Comparison of ENCODE assay signal across 9 cellular contexts in the genomic region with DNA sequence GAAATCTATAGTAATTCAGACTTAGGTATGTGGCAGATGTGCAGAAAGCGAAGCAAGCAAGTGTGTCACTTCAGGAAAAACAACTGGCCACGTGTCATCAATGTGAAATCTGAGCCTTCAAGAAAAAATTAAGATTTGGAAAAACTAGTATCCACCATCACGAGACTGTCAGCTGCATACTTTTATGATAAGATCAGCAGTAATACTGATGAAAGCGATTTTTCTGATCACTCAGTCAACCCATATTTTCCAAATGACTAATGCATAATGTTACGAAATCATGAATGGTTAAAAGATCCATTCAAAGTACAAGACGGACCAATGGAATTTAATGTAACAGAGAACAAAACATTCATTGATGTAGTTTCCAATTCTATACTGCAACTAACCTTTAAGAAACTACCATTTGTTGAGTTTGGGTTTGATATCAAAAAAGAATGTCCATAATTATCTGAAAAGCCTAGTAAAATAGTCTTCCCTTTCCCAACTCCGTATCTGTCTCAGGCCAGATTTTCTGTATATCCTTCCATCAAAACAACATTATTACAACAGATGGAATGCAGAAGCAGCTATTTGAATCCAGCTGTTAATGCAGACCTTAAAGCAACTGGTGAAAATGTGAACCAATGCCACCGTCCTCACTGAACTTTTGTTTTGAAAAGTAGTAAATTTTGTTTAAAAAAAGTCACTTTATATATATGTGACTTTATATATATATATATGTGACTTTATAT. TPM values are rescaled to one million over a fixed set of nuclear protein-coding genes. Genes with fewer than 3 reads are reported as not detected.
DNase-seq lines count a peak whose midpoint lies in the region; ATAC-seq and TF ChIP-seq lines count a peak whose summit lies in the region.
"Had no signal": no experiment of that assay in that cellular context is flagged by ENCODE, and none has a peak within 500 bp of the region (broad histone marks: within the 10 kb centered on the region; RNA-seq: fewer than 3 reads in every experiment).

No MANE protein-coding gene starts in this region.

- intact Hi-C loops in adrenal gland (cut with DNase I), result loop anchor here in 1 of 2 donors (5.0 kb wide), 1 partner anchor 319 kb away; no protein-coding TSS in a partner anchor

- peaks cover 27% of the 10 kb centered on the region for H3K4me1 Mint-ChIP-seq in HFFc6 (ENCODE audit: low read depth)

- no peak overlapping the region for H3K4me3 ChIP-seq in adrenal gland
- no peak overlapping the region for H3K4me3 ChIP-seq in gastroesophageal sphincter
- H3K4me3 ChIP-seq in subcutaneous abdominal adipose tissue (ENCODE audit: low read depth in 1 of 5, low read length in 5 of 5), result no peak overlapping the region
- H3K4me3 ChIP-seq: lung had no signal

- H3K36me3 ChIP-seq in adrenal gland (replicated peaks in 1 of 2) (peaks cover 0 to 71% of the 10 kb centered on the region in 2 donors), gastroesophageal sphincter (peaks cover 0 to 95% of the 10 kb centered on the region in 2 donors), subcutaneous abdominal adipose tissue (ENCODE audit: control insufficient read depth in 5 of 5, insufficient read depth in 5 of 5, low read length in 5 of 5) (peaks cover 21 to 65% (median 49%) of the 10 kb centered on the region in 5 donors)

- H3K27ac ChIP-seq in adrenal gland, result peak overlapping the region in 3 of 5 donors; percentile 26 to 74 (median 70)
- H3K27ac ChIP-seq in gastroesophageal sphincter, result peak overlapping the region in 3 of 4 donors; percentile 12 to 73 (median 48)
- H3K27ac ChIP-seq in subcutaneous abdominal adipose tissue (ENCODE audit: low read depth, low read length), result peak overlapping the region; percentile 58

- H3K27me3 Mint-ChIP-seq in HFFc6 (ENCODE audit: insufficient read depth), result no peaks in the 10 kb centered on the region

- H3K4me1 ChIP-seq in adrenal gland (replicated peaks in 1 of 2), result peaks cover 4 to 6% of the 10 kb centered on the region in 2 donors
- H3K4me1 ChIP-seq in gastroesophageal sphincter, result peaks cover 0 to 11% (median 0%) of the 10 kb centered on the region in 3 donors
- H3K4me1 ChIP-seq in subcutaneous abdominal adipose tissue (ENCODE audit: control insufficient read depth in 5 of 5, insufficient read depth in 5 of 5, low read length in 5 of 5), result peaks cover 0 to 12% (median 2%) of the 10 kb centered on the region in 5 donors

- peak overlapping the region; percentile 92 for H3K27ac Mint-ChIP-seq in HFFc6

- TF ChIP-seq POLR2A in adrenal gland (IDR thresholded peaks at IDR 0.05) (no peak), gastroesophageal sphincter (IDR thresholded peaks at IDR 0.05) (no peak)

- peaks cover 32% of the 10 kb centered on the region for H3K36me3 Mint-ChIP-seq in HFFc6 (ENCODE audit: low read depth)

- H3K27me3 ChIP-seq in adrenal gland, result no peaks in the 10 kb centered on the region
- no peaks in the 10 kb centered on the region for H3K27me3 ChIP-seq in gastroesophageal sphincter
- no peaks in the 10 kb centered on the region for H3K27me3 ChIP-seq in subcutaneous abdominal adipose tissue (ENCODE audit: control insufficient read depth in 5 of 5, insufficient read depth in 4 of 5, low read length in 5 of 5)

- H3K9me3 ChIP-seq in adrenal gland (replicated peaks in 1 of 3), result no peaks in the 10 kb centered on the region
- no peaks in the 10 kb centered on the region for H3K9me3 ChIP-seq in gastroesophageal sphincter
- H3K9me3 ChIP-seq in subcutaneous abdominal adipose tissue (ENCODE audit: control insufficient read depth in 5 of 5, low read length in 5 of 5), result no peaks in the 10 kb centered on the region

- TF ChIP-seq CTCF in HFFc6 (IDR thresholded peaks at IDR 0.05) (no peak), adrenal gland (IDR thresholded peaks at IDR 0.05) (no peak), gastroesophageal sphincter (IDR thresholded peaks at IDR 0.05) (no peak)

- peak; percentile 84 for ATAC-seq in gastroesophageal sphincter
- no peak for ATAC-seq in HG03097 (IDR thresholded peaks at IDR 0.05; ENCODE audit: low FRiP score, unreplicated experiment)
- no peak for ATAC-seq in HG03108 (IDR thresholded peaks at IDR 0.05; ENCODE audit: unreplicated experiment)

- H3K9me3 Mint-ChIP-seq in HFFc6, result no peaks in the 10 kb centered on the region

- H3K4me3 Mint-ChIP-seq in HFFc6, result peak overlapping the region; percentile 62

- DNase-seq in HFFc6 (peak; percentile 94), adrenal gland (peak in 5 of 7 donors; percentile 31 to 46 (median 39)), GOT3 (lab: John Stamatoyannopoulos, UW) (no peak)
- DNase-seq: NK-92 treated with Interleukin-12 subunit alpha and Interleukin-12 subunit beta, amount 100 ng/mL, for 24 hours had no signal

- no peak for TF ChIP-seq EP300 in gastroesophageal sphincter (IDR thresholded peaks at IDR 0.05)

- no peak overlapping the region for H3K9ac ChIP-seq in subcutaneous abdominal adipose tissue (ENCODE audit: low read length in 5 of 5)

- 36 to 49% (median 42%) methylated on average over 8 of the region's 8 CpGs for WGBS in adrenal gland, 4 donors
- WGBS in gastroesophageal sphincter (ENCODE audit: low coverage in 1 of 2), 2 donors, result 48 to 60% methylated on average over 8 of the region's 8 CpGs

RNA-seq across cellular contexts. Expression of a gene that starts 17.0 kb away (rescaled TPM):
- total RNA-seq in HFFc6 (2021; fragmentation: NEBNext Ultra II Directional; extraction: Animal tissue kit (Norgen Biotek cat#: 25700)), result 1 to 10 TPM in 2 of 6 experiments, under 1 TPM in 4; 0.17 to 1.1 (median 0.95) TPM
- total RNA-seq in adrenal gland (1 to 10 TPM in 7 of 8 donors, under 1 TPM in 1; 0.85 to 7.7 (median 4.0) TPM), gastroesophageal sphincter (10 to 100 TPM; 31.2 to 41.7 (median 32.7) TPM)
- polyA plus RNA-seq in adrenal gland, result 1 to 10 TPM; 1.2 to 2.9 (median 1.5) TPM

RNA-seq across cellular contexts. Expression of a gene that starts 30.5 kb away (rescaled TPM):
- 10 to 100 TPM; 46.7 to 69.4 (median 57.1) TPM for total RNA-seq in HFFc6 (2021; fragmentation: NEBNext Ultra II Directional; extraction: Animal tissue kit (Norgen Biotek cat#: 25700))
- total RNA-seq in adrenal gland (100 to 1,000 TPM in 1 of 8 donors, 10 to 100 TPM in 7; 39.8 to 102 (median 52.5) TPM), gastroesophageal sphincter (10 to 100 TPM; 36.9 to 67.3 (median 51.2) TPM)
- polyA plus RNA-seq in adrenal gland, result 10 to 100 TPM in 2 of 3 donors, 1 to 10 TPM in 1; 8.2 to 36.7 (median 15.1) TPM
